In the genomic region with DNA sequence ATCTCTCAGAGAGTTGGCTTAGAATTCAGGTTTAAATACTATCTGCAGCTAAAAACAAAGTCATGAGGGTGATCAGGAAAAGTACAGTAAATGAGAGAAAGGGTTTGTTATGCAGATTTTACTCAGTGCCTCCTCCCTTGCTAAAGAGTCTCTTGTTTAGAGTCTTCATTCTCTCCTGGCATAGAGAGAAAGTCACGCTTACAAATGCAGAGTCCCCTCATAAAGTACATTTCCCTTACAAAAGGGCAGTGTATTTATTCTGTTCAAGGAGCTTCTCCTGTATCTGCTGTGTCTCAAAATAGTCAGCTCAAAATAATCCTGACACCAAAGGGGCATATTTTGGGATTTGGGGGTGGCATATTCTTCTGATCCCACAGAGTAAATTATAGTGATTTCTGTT, we compare ENCODE assay signal across 16 cellular contexts.
DNase-seq lines count a peak whose midpoint lies in the region; ATAC-seq and TF ChIP-seq lines count a peak whose summit lies in the region.
"Had no signal": no experiment of that assay in that cellular context is flagged by ENCODE, and none has a peak within 500 bp of the region (broad histone marks: within the 10 kb centered on the region; RNA-seq: fewer than 3 reads in every experiment).

No MANE protein-coding gene starts in this region.

- H3K4me1 ChIP-seq in HUES48 (ENCODE audit: control insufficient read depth, insufficient read depth, low read length) (peaks cover 40% of the 10 kb centered on the region), endodermal cell (ENCODE audit: control insufficient read depth, insufficient read depth, low read length) (peaks cover 14% of the 10 kb centered on the region), iPS-20b (ENCODE audit: insufficient read depth, low read length) (peaks cover 23% of the 10 kb centered on the region; the same call in 1 of the 2 replicates)
- H3K4me1 ChIP-seq: BLaER1, Peyer's patch had no signal

- WGBS in endodermal cell (ENCODE audit: insufficient coverage in 1 of 2, insufficient read length in 1 of 2), 2 experiments = 85% methylated on average over 1 of the region's 1 CpG; no CpG with 5 or more reads in 1 of the 2 experiments

- DNase-seq in endodermal cell = no peak
- no peak for DNase-seq in osteocyte (ENCODE audit: extremely low spot score, unreplicated experiment)
- no peak for DNase-seq in stimulated activated naive CD4-positive, alpha-beta T cell treated with Interleukin-2 at 50 U/mL for 16 hours (lab: John Stamatoyannopoulos, UW)
- DNase-seq: CD4-positive, alpha-beta T cell; Karpas-422; MV-4-11; NCI-H2171 treated with DMSO at 0.1 percent for 48 hours; NCI-H524 treated with DMSO at 0.1 percent for 48 hours; NCI-H82; Peyer's patch had no signal

- H3K4me3 ChIP-seq in HUES48 (ENCODE audit: low read depth, low read length) (peak overlapping the region; percentile 31), endodermal cell (ENCODE audit: low read length) (peak overlapping the region; percentile 28), iPS-20b (ENCODE audit: low read length) (peak overlapping the region; percentile 42; the same call in 1 of the 2 replicates)
- H3K4me3 ChIP-seq: BLaER1, Peyer's patch had no signal

- peak overlapping the region; percentile 95 for H3K27ac ChIP-seq in HUES48 (ENCODE audit: low read depth, low read length)
- H3K27ac ChIP-seq in endodermal cell (ENCODE audit: low read depth, low read length) = peak overlapping the region; percentile 6
- peak overlapping the region; percentile 92 for H3K27ac ChIP-seq in iPS-20b (ENCODE audit: low read length)
- H3K27ac ChIP-seq: BLaER1, Peyer's patch had no signal

- no peaks in the 10 kb centered on the region for H3K27me3 ChIP-seq in HUES48 (ENCODE audit: control insufficient read depth, insufficient read depth, low read length)
- no peaks in the 10 kb centered on the region for H3K27me3 ChIP-seq in endodermal cell (ENCODE audit: control insufficient read depth, insufficient read depth, low read length, poor library complexity, severe bottlenecking)
- no peaks in the 10 kb centered on the region for H3K27me3 ChIP-seq in iPS-20b (ENCODE audit: insufficient read depth, low read length)
- H3K27me3 ChIP-seq: BLaER1, Peyer's patch had no signal

- ATAC-seq in GM19467 (IDR thresholded peaks at IDR 0.05; ENCODE audit: unreplicated experiment) = no peak
- ATAC-seq in GM21737 (IDR thresholded peaks at IDR 0.05; ENCODE audit: unreplicated experiment) = no peak
- ATAC-seq: SK-N-SH treated with all-trans-retinoic acid at 6 μM for 48 hours had no signal

- no peaks in the 10 kb centered on the region for H3K9me3 ChIP-seq in HUES48 (ENCODE audit: control insufficient read depth, insufficient read depth, low read length)
- H3K9me3 ChIP-seq in endodermal cell (ENCODE audit: control insufficient read depth, low read length) = peaks cover 10% of the 10 kb centered on the region
- no peaks in the 10 kb centered on the region for H3K9me3 ChIP-seq in iPS-20b (ENCODE audit: insufficient read depth, low read depth, low read length)
- H3K9me3 ChIP-seq: BLaER1, Peyer's patch had no signal

- peak overlapping the region; percentile 78 for H3K27ac Mint-ChIP-seq in endodermal cell
- peak overlapping the region; percentile 44 for H3K27ac Mint-ChIP-seq in osteocyte (ENCODE audit: unreplicated experiment)
- H3K27ac Mint-ChIP-seq: CD4-positive, alpha-beta T cell had no signal

- H3K36me3 ChIP-seq in HUES48 (ENCODE audit: control insufficient read depth, insufficient read depth, low read length) = no peaks in the 10 kb centered on the region
- no peaks in the 10 kb centered on the region for H3K36me3 ChIP-seq in endodermal cell (ENCODE audit: control insufficient read depth, insufficient read depth, low read length)
- no peaks in the 10 kb centered on the region for H3K36me3 ChIP-seq in iPS-20b (ENCODE audit: insufficient read depth, low read depth, low read length)
- H3K36me3 ChIP-seq: BLaER1, Peyer's patch had no signal

- peak overlapping the region; percentile 29; the same call in 1 of the 2 replicates for H3K9ac ChIP-seq in HUES48 (ENCODE audit: low read depth, low read length)
- no peak overlapping the region for H3K9ac ChIP-seq in endodermal cell (ENCODE audit: extremely low read depth, low read length, poor library complexity, severe bottlenecking)
- H3K9ac ChIP-seq in iPS-20b (ENCODE audit: low read depth, low read length) = peak overlapping the region; percentile 75; the same call in 1 of the 2 replicates
- H3K9ac ChIP-seq: BLaER1 had no signal

- H3K27me3 Mint-ChIP-seq in endodermal cell (ENCODE audit: insufficient read depth) (no peaks in the 10 kb centered on the region), osteocyte (ENCODE audit: unreplicated experiment) (no peaks in the 10 kb centered on the region)

- H3K36me3 Mint-ChIP-seq in endodermal cell (ENCODE audit: low read depth) (no peaks in the 10 kb centered on the region), osteocyte (ENCODE audit: unreplicated experiment) (peaks cover 2% of the 10 kb centered on the region)

- H3K4me1 Mint-ChIP-seq in endodermal cell (peaks cover 47% of the 10 kb centered on the region), osteocyte (ENCODE audit: unreplicated experiment) (peaks cover 45% of the 10 kb centered on the region)

- H3K4me3 Mint-ChIP-seq in endodermal cell = no peak overlapping the region
- no peak overlapping the region for H3K4me3 Mint-ChIP-seq in osteocyte (ENCODE audit: unreplicated experiment)
- H3K4me3 Mint-ChIP-seq: CD4-positive, alpha-beta T cell had no signal

- H3K9me3 Mint-ChIP-seq in endodermal cell (peaks cover 10% of the 10 kb centered on the region), osteocyte (ENCODE audit: unreplicated experiment) (peaks cover 4% of the 10 kb centered on the region)
- H3K9me3 Mint-ChIP-seq: CD4-positive, alpha-beta T cell had no signal

- TF ChIP-seq CTCF in endodermal cell (conservative IDR thresholded peaks at IDR 0.05) (no peak), osteocyte (IDR thresholded peaks at IDR 0.05) (no peak)

Comparison
In these comparisons a context has a peak if more than half of its experiments do, and no peak if none do; other contexts are left out.
1. H3K27ac ChIP-seq: peak in every context shown above with its lines; median percentile 95 in HUES48; 92 in iPS-20b; 6 in endodermal cell.